8 cellular contexts compared by ENCODE assay signal in genomic region chr17:19513897-19514488, GRCh38. TPM values are rescaled to one million over a fixed set of nuclear protein-coding genes. Genes with fewer than 3 reads are reported as not detected.
DNase-seq lines count a peak whose midpoint lies in the region; ATAC-seq, FAIRE-seq and TF ChIP-seq lines count a peak whose summit lies in the region.

No MANE protein-coding gene starts in this region.

- TF ChIP-seq POLR2A in H54 (IDR thresholded peaks at IDR 0.05; ENCODE audit: low read depth, low read length), result no peak

- peak; percentile 89 for TF ChIP-seq CTCF in lower lobe of right lung (IDR thresholded peaks at IDR 0.05)

- DNase-seq in AG08395 (ENCODE audit: low spot score), result peak; percentile 65
- DNase-seq in H54 (ENCODE audit: insufficient read length, low spot score), result peak; percentile 69
- peak; percentile 58 for DNase-seq in NCI-H69 (lab: John Stamatoyannopoulos, UW)
- peak; percentile 56 to 59 for DNase-seq in activated CD4-positive, alpha-beta T cell treated with anti-CD3 and anti-CD28 coated beads, Interleukin-2, amount 50 U/mL, for 4 hours
- peak; percentile 82 for DNase-seq in ecto neural progenitor cell (ENCODE audit: low spot score)
- DNase-seq in lower lobe of right lung, result peak; percentile 65
- peak; percentile 46 for DNase-seq in stimulated activated CD8-positive, alpha-beta memory T cell treated with anti-CD3 and anti-CD28 coated beads, Interleukin-12 subunit alpha, Interleukin-12 subunit beta, amount 100 ng/mL, for 1 hour (ENCODE audit: low read depth)

- ATAC-seq in lower lobe of right lung (peak; percentile 75 to 87), GM18498 (IDR thresholded peaks at IDR 0.05; ENCODE audit: unreplicated experiment) (no peak)

- no peaks in the 10 kb centered on the region for H3K27me3 ChIP-seq in lower lobe of right lung (ENCODE audit: low read depth)

- no peaks in the 10 kb centered on the region for H3K36me3 ChIP-seq in lower lobe of right lung

- intact Hi-C loops in lower lobe of right lung (cut with DNase I), result loop anchor here (5.0 kb wide), 1 partner anchor 253 kb away; no protein-coding TSS in a partner anchor

- H3K4me1 ChIP-seq in lower lobe of right lung, result peaks cover 10% of the 10 kb centered on the region

- H3K4me3 ChIP-seq in lower lobe of right lung, result no peak overlapping the region

- H3K27ac ChIP-seq in lower lobe of right lung, result no peak overlapping the region

- H3K9me3 ChIP-seq in lower lobe of right lung, result no peaks in the 10 kb centered on the region

- peak; percentile 52 for FAIRE-seq in H54 (lab: Jason Lieb, UNC)

RNA-seq across cellular contexts. Expression of gene SLC47A1, which starts 19.7 kb away (rescaled TPM):
- total RNA-seq in lower lobe of right lung, result 18.6 TPM
